In genomic region chr9:132575005-132575609, GRCh38 we compare ENCODE assay signal across 9 cellular contexts. TPM values are rescaled to one million over a fixed set of nuclear protein-coding genes. Genes with fewer than 3 reads are reported as not detected.
DNase-seq lines count a peak whose midpoint lies in the region; ATAC-seq, FAIRE-seq and TF ChIP-seq lines count a peak whose summit lies in the region.
"Had no signal": no experiment of that assay in that cellular context is flagged by ENCODE, and none has a peak within 500 bp of the region (broad histone marks: within the 10 kb centered on the region; RNA-seq: fewer than 3 reads in every experiment).

No MANE protein-coding gene starts in this region.

- no peaks in the 10 kb centered on the region for H3F3A ChIP-seq in MM.1S (ENCODE audit: insufficient read depth, low read length)

- peak; percentile 80 for TF ChIP-seq CTCF in MM.1S (IDR thresholded peaks at IDR 0.05; ENCODE audit: low read length)
- TF ChIP-seq CTCF in brain microvascular endothelial cell (IDR thresholded peaks at IDR 0.05; ENCODE audit: low read depth, low read length, missing control alignments), result peak; percentile 89
- TF ChIP-seq CTCF in keratinocyte (optimal IDR thresholded peaks at IDR 0.05 in 1 of 3, IDR thresholded peaks at IDR 0.05 in 1 of 3, conservative IDR thresholded peaks at IDR 0.05 in 1 of 3; ENCODE audit: extremely low read depth in 1 of 3, insufficient read depth in 2 of 3, low read length in 3 of 3), result peak; percentile 74 to 94 (median 90)

- peak; percentile 9 for FAIRE-seq in keratinocyte (lab: Jason Lieb, UNC)

- H3K4me3 ChIP-seq in MM.1S (ENCODE audit: low read length), result no peak overlapping the region
- H3K4me3 ChIP-seq in brain microvascular endothelial cell (ENCODE audit: low read depth, low read length), result no peak overlapping the region
- no peak overlapping the region for H3K4me3 ChIP-seq in keratinocyte (ENCODE audit: control insufficient read depth in 2 of 3, extremely low read depth in 1 of 3, insufficient read depth in 2 of 3, low read depth in 1 of 3, low read length in 3 of 3)
- H3K4me3 ChIP-seq: BLaER1 had no signal

- no peak for ATAC-seq in GM19023 (IDR thresholded peaks at IDR 0.05; ENCODE audit: unreplicated experiment)

- no peaks in the 10 kb centered on the region for H3K4me1 ChIP-seq in MM.1S (ENCODE audit: low read length)
- no peaks in the 10 kb centered on the region for H3K4me1 ChIP-seq in keratinocyte (ENCODE audit: control insufficient read depth, extremely low read depth, insufficient read depth, low read length)

- H3K9ac ChIP-seq in MM.1S (ENCODE audit: low read length) (no peak overlapping the region), keratinocyte (ENCODE audit: control insufficient read depth, extremely low read depth, insufficient read depth, low read length) (no peak overlapping the region)
- H3K9ac ChIP-seq: BLaER1 had no signal

- dilution Hi-C loops in keratinocyte (cut with MboI; ENCODE audit: extremely low pct_ligation_motif_present, low sequenced_read_pairs), result no loop called here

- H3K4me2 ChIP-seq in MM.1S (ENCODE audit: low read depth, low read length) (no peak overlapping the region), keratinocyte (ENCODE audit: control insufficient read depth, extremely low read depth, insufficient read depth, low read depth, low read length) (no peak overlapping the region)
- H3K4me2 ChIP-seq: BLaER1 had no signal

- H3K79me2 ChIP-seq in MM.1S (ENCODE audit: low read length) (no peaks in the 10 kb centered on the region), keratinocyte (ENCODE audit: control insufficient read depth, insufficient read depth, low read length) (no peaks in the 10 kb centered on the region)

- in situ Hi-C loops in brain microvascular endothelial cell (cut with HindIII; ENCODE audit: low pct_ligation_motif_present, low sequenced_read_pairs), result no loop called here

- no peaks in the 10 kb centered on the region for H3K9me2 ChIP-seq in MM.1S (replicated peaks; ENCODE audit: insufficient read depth, low read length)

- H2AFZ ChIP-seq in MM.1S (ENCODE audit: low read length) (no peak overlapping the region), keratinocyte (ENCODE audit: control insufficient read depth, low read length) (no peak overlapping the region)

- H3K27me3 ChIP-seq in MM.1S (replicated peaks; ENCODE audit: insufficient read depth, low read length) (peaks cover 39% of the 10 kb centered on the region), brain microvascular endothelial cell (replicated peaks) (peaks cover 34% of the 10 kb centered on the region), keratinocyte (ENCODE audit: control insufficient read depth, extremely low read depth, insufficient read depth, low read length) (peaks cover 52% of the 10 kb centered on the region)

- no peak overlapping the region for H3K27ac ChIP-seq in MM.1S (ENCODE audit: low read length)
- no peak overlapping the region for H3K27ac ChIP-seq in brain microvascular endothelial cell
- no peak overlapping the region for H3K27ac ChIP-seq in keratinocyte (ENCODE audit: control insufficient read depth, insufficient read depth, low read length)
- H3K27ac ChIP-seq: BLaER1 had no signal

- H4K20me1 ChIP-seq in MM.1S (ENCODE audit: insufficient read depth, low read length) (no peaks in the 10 kb centered on the region), keratinocyte (ENCODE audit: control insufficient read depth, extremely low read depth, insufficient read depth, low read length) (peaks cover 5% of the 10 kb centered on the region)

- H3K9me3 ChIP-seq in MM.1S (replicated peaks; ENCODE audit: insufficient read depth, low read length), result no peaks in the 10 kb centered on the region
- H3K9me3 ChIP-seq in keratinocyte (ENCODE audit: control insufficient read depth, low read depth, low read length), result no peaks in the 10 kb centered on the region
- H3K9me3 ChIP-seq: BLaER1 had no signal

- H3K36me3 ChIP-seq in MM.1S (replicated peaks; ENCODE audit: insufficient read depth, low read length) (no peaks in the 10 kb centered on the region), brain microvascular endothelial cell (replicated peaks) (no peaks in the 10 kb centered on the region), keratinocyte (ENCODE audit: control insufficient read depth in 2 of 2, extremely low read depth in 1 of 2, insufficient read depth in 2 of 2, low read length in 2 of 2) (no peaks in the 10 kb centered on the region)
- H3K36me3 ChIP-seq: BLaER1 had no signal

- no peaks in the 10 kb centered on the region for H3K9me1 ChIP-seq in keratinocyte (ENCODE audit: control insufficient read depth, extremely low read depth, insufficient read depth, low read length)

- peak; percentile 83 to 86 for DNase-seq in NCI-H2081 (lab: John Stamatoyannopoulos, UW)
- no peak for DNase-seq in NCI-H2081 treated with DMSO at 0.1 percent for 48 hours (lab: John Stamatoyannopoulos, UW)
- peak; percentile 52 for DNase-seq in MM.1S
- peak; percentile 83 for DNase-seq in SK-N-DZ (ENCODE audit: low spot score)
- peak; percentile 63 for DNase-seq in brain microvascular endothelial cell
- no peak for DNase-seq in keratinocyte (ENCODE audit: low read depth, low spot score)
- DNase-seq in stimulated activated CD4-positive, alpha-beta T cell treated with anti-CD3 and anti-CD28 coated beads, Interleukin-4, amount 100 ng/mL, for 1 hour, result peak; percentile 34

RNA-seq across cellular contexts. Expression of gene BARHL1, which starts 7.3 kb away (rescaled TPM):
- not detected in 2 replicates for polyA plus RNA-seq in SK-N-DZ (2014; cell fraction: cytosol; rRNA removed)
- polyA plus RNA-seq in SK-N-DZ (2014; cell fraction: nucleus; rRNA removed), result not detected in 2 replicates
- not detected in 3 replicates for polyA plus RNA-seq in keratinocyte
- polyA plus RNA-seq in keratinocyte (2011; ENCODE audit: low read depth), result not detected
- not detected in 2 replicates for polyA plus RNA-seq in keratinocyte (2011; cell fraction: cytosol; rRNA removed)
- polyA plus RNA-seq in keratinocyte (2011; cell fraction: nucleus; rRNA removed), result not detected in 2 replicates
- not detected in 2 replicates for polyA plus RNA-seq in keratinocyte (2012; ENCODE audit: low replicate concordance)
- not detected in 3 replicates for polyA minus RNA-seq in keratinocyte
- not detected for polyA minus RNA-seq in keratinocyte (2011; cell fraction: cytosol; rRNA and poly(A)+ RNA removed)
- not detected in 2 replicates for polyA minus RNA-seq in keratinocyte (2011; cell fraction: nucleus; rRNA and poly(A)+ RNA removed)

Comparison
In these comparisons a context has a peak if more than half of its experiments do, and no peak if none do; other contexts are left out.
1. DNase-seq: peak in NCI-H2081 (2 of 2), MM.1S (single experiment), SK-N-DZ (single experiment), brain microvascular endothelial cell (single experiment) and stimulated activated CD4-positive, alpha-beta T cell treated with anti-CD3 and anti-CD28 coated beads, Interleukin-4, amount 100 ng/mL, for 1 hour (single experiment); none in NCI-H2081 treated with DMSO at 0.1 percent for 48 hours (single experiment) and keratinocyte (single experiment).
2. Peak in every context shown above with its lines, with median percentiles within 50 percentile points of each other: CTCF ChIP-seq.